ENCODE assay signal across 8 cellular contexts in the genomic region with DNA sequence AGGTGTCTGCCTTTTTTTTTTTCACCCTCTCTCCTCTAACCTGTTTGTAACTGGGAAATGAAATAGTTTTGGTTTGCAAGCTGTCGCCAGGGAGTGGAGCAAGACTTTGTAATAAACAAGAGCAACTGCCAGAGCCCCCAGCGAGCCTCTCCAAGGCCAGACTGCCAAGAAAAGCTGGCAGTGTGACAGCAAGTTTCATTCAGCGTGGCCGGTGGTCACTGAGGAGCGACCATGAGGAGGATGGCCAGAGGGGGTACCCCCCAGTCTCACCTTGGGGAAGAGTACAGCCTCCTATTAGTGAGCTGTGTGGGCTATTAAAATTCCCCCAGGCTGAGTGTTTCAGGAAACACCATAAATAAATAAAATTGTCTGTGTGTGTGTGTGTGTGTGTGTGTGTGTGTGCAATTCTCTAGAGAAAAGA. TPM values are rescaled to one million over a fixed set of nuclear protein-coding genes. Genes with fewer than 3 reads are reported as not detected.
DNase-seq lines count a peak whose midpoint lies in the region; ATAC-seq lines count a peak whose summit lies in the region.

No MANE protein-coding gene starts in this region.

- H3K18ac ChIP-seq in mesenchymal stem cell (ENCODE audit: low read depth in 1 of 2, low read length in 2 of 2): no peak overlapping the region

- no peak overlapping the region for H2AFZ ChIP-seq in mesenchymal stem cell (ENCODE audit: low read depth, low read length)

- H3K4me3 ChIP-seq in mesenchymal stem cell (ENCODE audit: insufficient read depth in 1 of 2, low read depth in 1 of 2, low read length in 2 of 2): peak overlapping the region in 1 of 2 experiments; percentile 49

- H3K36me3 ChIP-seq in mesenchymal stem cell (ENCODE audit: control insufficient read depth in 1 of 2, insufficient read depth in 2 of 2, low read depth in 1 of 2, low read length in 2 of 2): no peaks in the 10 kb centered on the region

- no peak overlapping the region for H2BK12ac ChIP-seq in mesenchymal stem cell (ENCODE audit: low read length in 2 of 2)

- H3K4ac ChIP-seq in mesenchymal stem cell (ENCODE audit: low read depth in 1 of 2, low read length in 2 of 2): no peak overlapping the region

- DNase-seq in NCI-H2107 treated with DMSO at 0.1 percent for 48 hours (lab: John Stamatoyannopoulos, UW; ENCODE audit: unreplicated experiment) (peak; percentile 1), NCI-H2107 (lab: John Stamatoyannopoulos, UW) (no peak), cerebellar cortex (ENCODE audit: low spot score) (peak; percentile 63), mesenchymal stem cell (peak; percentile 81), ureter (ENCODE audit: low spot score) (peak; percentile 77), OCI-M2 (lab: John Stamatoyannopoulos, UW; ENCODE audit: unreplicated experiment) (no peak)
- DNase-seq in activated CD4-positive, alpha-beta T cell treated with anti-CD3 and anti-CD28 coated beads, Interleukin-2, amount 50 U/mL, for 4 hours: no peak

- peak overlapping the region; percentile 27 for H3K9ac ChIP-seq in mesenchymal stem cell (ENCODE audit: low read length)

- no peaks in the 10 kb centered on the region for H3K9me3 ChIP-seq in mesenchymal stem cell (ENCODE audit: control insufficient read depth, low read length)

- 37% methylated on average over 5 of the region's 5 CpGs for WGBS in mesenchymal stem cell

- no peak overlapping the region for H4K8ac ChIP-seq in mesenchymal stem cell (ENCODE audit: low read length)

- no peaks in the 10 kb centered on the region for H3K27me3 ChIP-seq in mesenchymal stem cell (ENCODE audit: control insufficient read depth in 1 of 2, insufficient read depth in 1 of 2, low read length in 2 of 2)

- peak overlapping the region; percentile 79 for H3K27ac ChIP-seq in mesenchymal stem cell (ENCODE audit: low read length, poor library complexity, severe bottlenecking)

- no peak overlapping the region for H2BK120ac ChIP-seq in mesenchymal stem cell (ENCODE audit: low read depth, low read length)

- H4K91ac ChIP-seq in mesenchymal stem cell (ENCODE audit: low read length): no peak overlapping the region

- H2BK15ac ChIP-seq in mesenchymal stem cell (ENCODE audit: low read depth, poor library complexity, severe bottlenecking): no peak overlapping the region

- H3K14ac ChIP-seq in mesenchymal stem cell (ENCODE audit: low read length in 2 of 2): no peak overlapping the region

- H3K4me2 ChIP-seq in mesenchymal stem cell (ENCODE audit: low read length, poor library complexity, severe bottlenecking): no peak overlapping the region

- ATAC-seq in GM21381 (IDR thresholded peaks at IDR 0.05; ENCODE audit: unreplicated experiment): no peak

- H2BK5ac ChIP-seq in mesenchymal stem cell (ENCODE audit: low read depth, low read length, poor library complexity, severe bottlenecking): no peak overlapping the region

- no peaks in the 10 kb centered on the region for H3K79me1 ChIP-seq in mesenchymal stem cell (replicated peaks; ENCODE audit: low read length, poor library complexity, severe bottlenecking)

- H3K4me1 ChIP-seq in mesenchymal stem cell (ENCODE audit: control insufficient read depth, insufficient read depth, low read depth, low read length): peaks cover 12% of the 10 kb centered on the region

- no peak overlapping the region for H2AK5ac ChIP-seq in mesenchymal stem cell (ENCODE audit: low read length, severe bottlenecking)

- no peak overlapping the region for H3K23ac ChIP-seq in mesenchymal stem cell (ENCODE audit: low read length in 2 of 2)

RNA-seq across cellular contexts. Expression of a gene that starts 49.9 kb away (rescaled TPM):
- 183 TPM for polyA plus RNA-seq in mesenchymal stem cell (2013, experiment 1 of 2)
- 181 TPM for polyA plus RNA-seq in mesenchymal stem cell (2013, experiment 2 of 2)
- 282 TPM for total RNA-seq in ureter

Comparison
In these comparisons a context has a peak if more than half of its experiments do, and no peak if none do; other contexts are left out.
1. DNase-seq: peak in NCI-H2107 treated with DMSO at 0.1 percent for 48 hours (single experiment), cerebellar cortex (single experiment), mesenchymal stem cell (single experiment) and ureter (single experiment); none in NCI-H2107 (single experiment), activated CD4-positive, alpha-beta T cell treated with anti-CD3 and anti-CD28 coated beads, Interleukin-2, amount 50 U/mL, for 4 hours (0 of 2) and OCI-M2 (single experiment).